In genomic region chr4:86446996-86447395, GRCh38 we compare ENCODE assay signal across 7 cellular contexts.
"Had no signal": no experiment of that assay in that cellular context is flagged by ENCODE, and none has a peak within 500 bp of the region (broad histone marks: within the 10 kb centered on the region; RNA-seq: fewer than 3 reads in every experiment).

No MANE protein-coding gene starts in this region.

- H3K27ac ChIP-seq: GM23248, HL-60 had no signal

- FAIRE-seq: HepG2 had no signal

- ATAC-seq: HepG2 had no signal

- H2AFZ ChIP-seq: GM23248 had no signal

- H3K4me1 Mint-ChIP-seq: IgD-negative memory B cell had no signal

- H3K36me3 Mint-ChIP-seq: IgD-negative memory B cell had no signal

- H3K27ac Mint-ChIP-seq: IgD-negative memory B cell had no signal

- H3K9ac ChIP-seq: GM23248 had no signal

- H3K4me3 Mint-ChIP-seq: IgD-negative memory B cell had no signal

- DNase-seq: GM23248, H7, HCEC 1CT, KBM-7 had no signal

- H3K4me3 ChIP-seq: GM23248 had no signal
